In the genomic region with DNA sequence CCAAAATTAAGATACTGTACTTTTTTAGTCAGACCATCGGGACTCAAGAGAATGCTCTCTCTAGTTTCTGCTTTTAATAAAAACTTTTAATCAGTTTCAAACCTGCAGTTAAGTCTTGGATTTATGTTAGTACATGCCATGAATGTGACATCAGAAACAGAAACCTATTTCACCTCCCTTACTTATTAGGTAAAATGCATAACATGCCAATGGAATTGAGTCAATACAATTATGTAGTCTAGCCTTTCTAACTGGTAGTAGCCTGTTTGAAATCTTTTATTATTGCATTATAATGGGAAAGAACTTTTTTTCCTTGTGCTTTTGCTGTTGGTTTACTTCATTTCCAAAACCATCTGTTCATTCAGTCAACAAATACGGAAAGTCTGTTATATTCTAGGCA, we compare ENCODE assay signal across 14 cellular contexts. TPM values are rescaled to one million over a fixed set of nuclear protein-coding genes. Genes with fewer than 3 reads are reported as not detected.
DNase-seq lines count a peak whose midpoint lies in the region; ATAC-seq, FAIRE-seq and TF ChIP-seq lines count a peak whose summit lies in the region.
"Had no signal": no experiment of that assay in that cellular context is flagged by ENCODE, and none has a peak within 500 bp of the region (broad histone marks: within the 10 kb centered on the region; RNA-seq: fewer than 3 reads in every experiment).

No MANE protein-coding gene starts in this region.

- peaks cover 85% of the 10 kb centered on the region for H3K79me2 ChIP-seq in K562 (ENCODE audit: control insufficient read depth, insufficient read depth, low read length)

- peak overlapping the region in 1 of 2 experiments; percentile 52; a peak in 1 of 4 replicates for H4K8ac ChIP-seq in IMR-90 (ENCODE audit: low read depth in 2 of 2, low read length in 2 of 2)

- peaks cover 6% of the 10 kb centered on the region for H3K4me1 ChIP-seq in A673 (ENCODE audit: insufficient read depth, low read length, poor library complexity, severe bottlenecking)
- 0 out of 2 replicates have a peak, but pooled peaks cover 5% of the 10 kb centered on the region for H3K4me1 ChIP-seq in IMR-90 (ENCODE audit: control insufficient read depth, insufficient read depth, low read length)
- peaks cover 27 to 36% of the 10 kb centered on the region in 2 experiments for H3K4me1 ChIP-seq in K562 (replicated peaks in 1 of 2; ENCODE audit: control insufficient read depth in 2 of 2, insufficient read depth in 2 of 2, low read length in 2 of 2)
- peaks cover 8% of the 10 kb centered on the region for H3K4me1 ChIP-seq in iPS-15b (ENCODE audit: control insufficient read depth, insufficient read depth, low read length)
- peaks cover 16% of the 10 kb centered on the region for H3K4me1 ChIP-seq in HAP-1
- H3K4me1 ChIP-seq: BE2C had no signal

- TF ChIP-seq POLR2A in IMR-90 (IDR thresholded peaks at IDR 0.05; ENCODE audit: low read depth, low read length) (no peak), K562 (conservative IDR thresholded peaks at IDR 0.05) (no peak)

- no peak overlapping the region for H2AK5ac ChIP-seq in IMR-90 (ENCODE audit: low read depth, low read length)

- H3K4me3 ChIP-seq in A673 (ENCODE audit: low read depth, low read length, poor library complexity, severe bottlenecking) (no peak overlapping the region), IMR-90 (ENCODE audit: insufficient read depth, low read depth, low read length) (no peak overlapping the region), K562 (no peak overlapping the region), iPS-15b (ENCODE audit: low read depth, low read length) (no peak overlapping the region), HAP-1 (no peak overlapping the region)
- H3K4me3 ChIP-seq: coronary artery, MG63, ovary had no signal

- ATAC-seq in IMR-90 (ENCODE audit: low read depth) (no peak), K562 (no peak), HG03520 (IDR thresholded peaks at IDR 0.05; ENCODE audit: unreplicated experiment) (no peak), HG03342 (IDR thresholded peaks at IDR 0.05; ENCODE audit: unreplicated experiment) (no peak)

- H2BK15ac ChIP-seq in IMR-90 (ENCODE audit: low read depth, low read length): peak overlapping the region; percentile 36; the same call in 1 of the 3 replicates

- H3K4me2 ChIP-seq in IMR-90 (ENCODE audit: low read depth, low read length) (peak overlapping the region; percentile 76; the same call in 1 of the 2 replicates), K562 (ENCODE audit: insufficient read depth, low read length) (no peak overlapping the region)

- H3K4ac ChIP-seq in IMR-90 (ENCODE audit: low read depth, low read length): peak overlapping the region; percentile 42; the same call in 1 of the 2 replicates

- H3K27ac ChIP-seq in A673 (ENCODE audit: low read depth, low read length, poor library complexity, severe bottlenecking) (peak overlapping the region; percentile 52), IMR-90 (ENCODE audit: insufficient read depth, low read length) (peak overlapping the region; percentile 27; the same call in 1 of the 2 replicates), K562 (ENCODE audit: extremely low read depth, low read depth, low read length) (peak overlapping the region; percentile 57; the same call in 1 of the 3 replicates)
- H3K27ac ChIP-seq: coronary artery, ovary had no signal

- BruUV-seq in A673 (replicated peaks; lab: Mats Ljungman, UMichigan): no TSS peak
- BruUV-seq in IMR-90 (replicated peaks; lab: Mats Ljungman, UMichigan): no TSS peak
- no TSS peak for BruUV-seq in K562 (replicated peaks; lab: Mats Ljungman, UMichigan)

- H3K9me3 ChIP-seq in A673 (ENCODE audit: low read depth, low read length, poor library complexity, severe bottlenecking) (no peaks in the 10 kb centered on the region), IMR-90 (ENCODE audit: control insufficient read depth, insufficient read depth, low read length) (no peaks in the 10 kb centered on the region), K562 (replicated peaks; ENCODE audit: control insufficient read depth, insufficient read depth, low read depth, low read length) (no peaks in the 10 kb centered on the region), iPS-15b (ENCODE audit: control insufficient read depth, insufficient read depth, low read length) (no peaks in the 10 kb centered on the region), HAP-1 (no peaks in the 10 kb centered on the region)
- H3K9me3 ChIP-seq: BE2C, MG63, ovary had no signal

- H3K9ac ChIP-seq in IMR-90 (ENCODE audit: low read depth, low read length) (no peak overlapping the region; the same call in 1 of the 2 replicates), K562 (ENCODE audit: insufficient read depth in 1 of 2, low read depth in 2 of 2, low read length in 2 of 2) (no peak overlapping the region; a peak in 1 of 4 replicates), iPS-15b (ENCODE audit: low read depth, low read length) (peak overlapping the region; percentile 18)

- H2BK120ac ChIP-seq in IMR-90 (ENCODE audit: low read depth, low read length): peak overlapping the region; percentile 33; the same call in 1 of the 2 replicates

- POLR2A ChIA-PET in A673 (lab: Charles Lee; ENCODE audit: low non-redundant PET) (interaction anchor here (0.6 kb wide), 1 partner anchor 22 kb away, joined by 16 read pairs; no protein-coding TSS in a partner anchor), IMR-90 (lab: Charles Lee; ENCODE audit: unreplicated experiment) (no interaction called here), K562 (lab: Yijun Ruan, JAX) (interaction anchor here (0.6 to 2.4 kb wide), 6 partner anchors 20 to 274 kb away, joined by 3 to 5 read pairs (median 4); a partner anchor contains a TSS)

- no peak for TF ChIP-seq RAD21 in IMR-90 (IDR thresholded peaks at IDR 0.05; ENCODE audit: low read length)
- no peak for TF ChIP-seq RAD21 in K562 (CRISPR knock-in tag; conservative IDR thresholded peaks at IDR 0.05 in 1 of 2, IDR thresholded peaks at IDR 0.05 in 1 of 2)

- TF ChIP-seq EP300 in K562 (IDR thresholded peaks at IDR 0.05; ENCODE audit: low read length): no peak

- H4K20me1 ChIP-seq in IMR-90 (ENCODE audit: insufficient read depth, low read length) (peaks cover 3% of the 10 kb centered on the region), K562 (replicated peaks; ENCODE audit: control insufficient read depth, insufficient read depth, low read length) (no peaks in the 10 kb centered on the region)

- no peak for FAIRE-seq in K562 (lab: Jason Lieb, UNC)
- FAIRE-seq: GM18507 had no signal

- no peak overlapping the region for H3K56ac ChIP-seq in IMR-90 (ENCODE audit: extremely low read depth, insufficient read depth, low read length)

- H3K27me3 ChIP-seq in A673 (replicated peaks; ENCODE audit: insufficient read depth, low read depth, low read length, poor library complexity) (no peaks in the 10 kb centered on the region), IMR-90 (ENCODE audit: control insufficient read depth, insufficient read depth, low read length) (no peaks in the 10 kb centered on the region), K562 (ENCODE audit: control insufficient read depth in 2 of 2, insufficient read depth in 2 of 2, low read length in 2 of 2) (no peaks in the 10 kb centered on the region), iPS-15b (ENCODE audit: control insufficient read depth, insufficient read depth, low read length) (no peaks in the 10 kb centered on the region), HAP-1 (ENCODE audit: low read depth) (no peaks in the 10 kb centered on the region)
- H3K27me3 ChIP-seq: BE2C, MG63, ovary had no signal

- peak overlapping the region; percentile 7; the same call in 1 of the 2 replicates for H3K23ac ChIP-seq in IMR-90 (ENCODE audit: low read depth, low read length)

- intact Hi-C loops in A673 (cut with micrococcal nuclease; ENCODE audit: unreplicated experiment) (no loop called here), IMR-90 (cut with micrococcal nuclease) (no loop called here), K562 (cut with micrococcal nuclease) (loop anchor here (5.0 kb wide), 1 partner anchor 33 kb away; no protein-coding TSS in a partner anchor)

- no peak overlapping the region for H2AFZ ChIP-seq in IMR-90 (replicated peaks; ENCODE audit: low read length, poor library complexity)
- no peak overlapping the region for H2AFZ ChIP-seq in K562 (ENCODE audit: low read depth, low read length)

- H2BK20ac ChIP-seq in IMR-90 (ENCODE audit: low read depth, low read length): peak overlapping the region; percentile 47; the same call in 1 of the 2 replicates

- peak overlapping the region; percentile 80 for H2BK5ac ChIP-seq in IMR-90 (ENCODE audit: low read depth, low read length, poor library complexity, severe bottlenecking)

- peak overlapping the region; percentile 81; the same call in 1 of the 2 replicates for H3K18ac ChIP-seq in IMR-90 (ENCODE audit: low read depth, low read length)

- H4K5ac ChIP-seq in IMR-90 (ENCODE audit: low read depth, low read length): peak overlapping the region; percentile 2; the same call in 1 of the 2 replicates

- H4K91ac ChIP-seq in IMR-90 (ENCODE audit: insufficient read depth, low read depth, low read length): no peak overlapping the region; the same call in 1 of the 2 replicates

- H3K36me3 ChIP-seq in A673 (ENCODE audit: insufficient read depth, low read length, poor library complexity, severe bottlenecking) (no peaks in the 10 kb centered on the region), IMR-90 (ENCODE audit: control insufficient read depth, insufficient read depth, low read length) (no peaks in the 10 kb centered on the region; the same call in 1 of the 2 replicates), K562 (ENCODE audit: control insufficient read depth, insufficient read depth, low read length) (peaks cover 9% of the 10 kb centered on the region; the same call in 1 of the 3 replicates), iPS-15b (ENCODE audit: control insufficient read depth, insufficient read depth, low read length) (no peaks in the 10 kb centered on the region), HAP-1 (replicated peaks) (peaks cover 4% of the 10 kb centered on the region; the same call in 1 of the 2 replicates)
- H3K36me3 ChIP-seq: BE2C, ovary had no signal

- H3K14ac ChIP-seq in IMR-90 (replicated peaks; ENCODE audit: low read depth, low read length): peak overlapping the region; percentile 60

- H3K9me1 ChIP-seq in IMR-90 (ENCODE audit: insufficient read depth, low read length) (peaks cover under 1% of the 10 kb centered on the region; the same call in 1 of the 2 replicates), K562 (ENCODE audit: control insufficient read depth, insufficient read depth, low read length) (no peaks in the 10 kb centered on the region)

- H3K79me1 ChIP-seq in IMR-90 (ENCODE audit: low read depth in 1 of 2, low read length in 2 of 2): peaks cover 23 to 54% of the 10 kb centered on the region in 2 experiments

- in situ Hi-C loops in IMR-90 (cut with MboI; ENCODE audit: low sequenced_read_pairs) (no loop called here), K562 (cut with MboI) (no loop called here), HAP-1 (cut with MboI; ENCODE audit: low sequenced_read_pairs) (no loop called here)

- H2AK9ac ChIP-seq in IMR-90 (replicated peaks; ENCODE audit: low read depth, low read length, poor library complexity): no peak overlapping the region

- CTCF ChIA-PET in A673 (lab: Charles Lee): no interaction called here
- CTCF ChIA-PET in IMR-90 (lab: Yijun Ruan, JAX): no interaction called here
- CTCF ChIA-PET in K562 (lab: Yijun Ruan, JAX; ENCODE audit: low intra/inter-chr PET ratio): no interaction called here

- WGBS in IMR-90 (ENCODE audit: extremely low coverage in 2 of 2, insufficient read length in 1 of 2), 2 experiments: no CpG with 5 or more reads among the region's 2 CpGs
- 77% methylated on average over 2 of the region's 2 CpGs for WGBS in K562 (ENCODE audit: insufficient coverage, low coverage, missing lambda C conversion rate)

- TF ChIP-seq CTCF in A673 (conservative IDR thresholded peaks at IDR 0.05; ENCODE audit: low read depth, low read length) (no peak), IMR-90 (conservative IDR thresholded peaks at IDR 0.05; ENCODE audit: low read depth, low read length) (no peak), K562 (IDR thresholded peaks at IDR 0.05 in 2 of 3, conservative IDR thresholded peaks at IDR 0.05 in 1 of 3; ENCODE audit: insufficient read depth in 2 of 3, low read depth in 1 of 3, low read length in 3 of 3) (no peak)

- dilution Hi-C loops in IMR-90 (cut with HindIII; ENCODE audit: low sequenced_read_pairs, unreplicated experiment): no loop called here

- DNase-seq in A673 (ENCODE audit: low spot score) (no peak), IMR-90 (peak; percentile 82), K562 (ENCODE audit: extremely low read depth in 1 of 4, low spot score in 3 of 4) (no peak), HAP-1 (ENCODE audit: low spot score in 2 of 2) (no peak), NCI-H69 (lab: John Stamatoyannopoulos, UW) (no peak)
- DNase-seq: BE2C, glutamatergic neuron, MG63, ovary had no signal

RNA-seq across cellular contexts. Expression of a gene that starts 4.8 kb away (rescaled TPM):
- total RNA-seq in A673 (2021) (63.4 and 66.2 TPM in 2 replicates), IMR-90 (2012; rRNA removed) (6.9 and 7.5 TPM in 2 replicates), K562 (2014; rRNA removed) (6.4 and 8.7 TPM in 2 replicates), K562 (2014; rRNA removed; fragmentation: Illumina TruSeq; extraction: Trizol) (13.9 and 18.2 TPM in 2 replicates), K562 (2015; rRNA removed; fragmentation: Illumina TruSeq; extraction: Trizol) (17.5 and 17.7 TPM in 2 replicates), K562 (2021) (28.6 and 34.6 TPM in 2 replicates)
- polyA plus RNA-seq in IMR-90 (2012; rRNA removed) (13.8 and 15.0 TPM in 2 replicates), K562 (2011; rRNA removed) (11.9 and 14.0 TPM in 2 replicates), K562 (2014; fragmentation: Illumina TruSeq; extraction: Trizol) (37.9 and 43.6 TPM in 2 replicates), K562 (2014; fragmentation: Nextera tagmentation; extraction: Ambion mirVana) (10 to 100 TPM; 12.8 to 14.2 TPM), K562 (2014; rRNA removed) (18.2 and 18.5 TPM in 2 replicates)
- 4.2 and 7.4 TPM in 2 replicates for polyA plus RNA-seq in IMR-90 (2012; cell fraction: cytosol; rRNA removed)
- 6.5 and 21.4 TPM in 2 replicates for polyA plus RNA-seq in IMR-90 (2012; cell fraction: nucleus; rRNA removed; ENCODE audit: low replicate concordance)
- 24.0 and 41.2 TPM in 2 replicates for total RNA-seq in K562 (2011; cell fraction: chromatin; rRNA removed; ENCODE audit: low replicate concordance)
- total RNA-seq in K562 (2011; cell fraction: nucleolus; rRNA removed): 12.5 and 16.1 TPM in 2 replicates
- 26.8 and 45.1 TPM in 2 replicates for total RNA-seq in K562 (2011; cell fraction: nucleoplasm; rRNA removed)
- polyA plus RNA-seq in K562 (2011; cell fraction: cytosol; rRNA removed): 9.5 and 18.8 TPM in 2 replicates
- polyA plus RNA-seq in K562 (2011; cell fraction: nucleus; rRNA removed): 10.0 and 10.8 TPM in 2 replicates
- polyA plus RNA-seq in K562 (2012): 22.7 and 23.1 TPM in 2 replicates
- polyA minus RNA-seq in K562 (2011; rRNA and poly(A)+ RNA removed): 16.3 and 18.6 TPM in 2 replicates
- 11.1 and 12.5 TPM in 2 replicates for polyA minus RNA-seq in K562 (2011; cell fraction: cytosol; rRNA and poly(A)+ RNA removed)
- polyA minus RNA-seq in K562 (2011; cell fraction: nucleus; rRNA and poly(A)+ RNA removed): 4.4 and 7.9 TPM in 2 replicates

RNA-seq across cellular contexts. Expression of a gene that starts 45.5 kb away (rescaled TPM):
- total RNA-seq in A673 (2021) (12.1 and 13.9 TPM in 2 replicates), IMR-90 (2012; rRNA removed) (28.9 and 32.8 TPM in 2 replicates), K562 (2014; rRNA removed) (22.7 and 23.8 TPM in 2 replicates), K562 (2014; rRNA removed; fragmentation: Illumina TruSeq; extraction: Trizol) (21.1 and 22.0 TPM in 2 replicates), K562 (2015; rRNA removed; fragmentation: Illumina TruSeq; extraction: Trizol) (24.1 and 24.5 TPM in 2 replicates), K562 (2021) (19.1 and 21.0 TPM in 2 replicates)
- polyA plus RNA-seq in IMR-90 (2012; rRNA removed) (12.2 and 12.9 TPM in 2 replicates), K562 (2011; rRNA removed) (28.9 and 33.2 TPM in 2 replicates), K562 (2014; fragmentation: Illumina TruSeq; extraction: Trizol) (23.8 and 25.5 TPM in 2 replicates), K562 (2014; fragmentation: Nextera tagmentation; extraction: Ambion mirVana) (10 to 100 TPM; 38.6 to 50.6 TPM), K562 (2014; rRNA removed) (15.2 and 16.9 TPM in 2 replicates)
- 8.0 and 8.7 TPM in 2 replicates for polyA plus RNA-seq in IMR-90 (2012; cell fraction: cytosol; rRNA removed)
- 3.9 and 6.0 TPM in 2 replicates for polyA plus RNA-seq in IMR-90 (2012; cell fraction: nucleus; rRNA removed; ENCODE audit: low replicate concordance)
- 16.8 and 18.9 TPM in 2 replicates for total RNA-seq in K562 (2011; cell fraction: chromatin; rRNA removed; ENCODE audit: low replicate concordance)
- total RNA-seq in K562 (2011; cell fraction: nucleolus; rRNA removed): 19.2 and 20.0 TPM in 2 replicates
- total RNA-seq in K562 (2011; cell fraction: nucleoplasm; rRNA removed): 25.3 and 28.1 TPM in 2 replicates
- 38.5 and 46.2 TPM in 2 replicates for polyA plus RNA-seq in K562 (2011; cell fraction: cytosol; rRNA removed)
- 24.2 and 34.9 TPM in 2 replicates for polyA plus RNA-seq in K562 (2011; cell fraction: nucleus; rRNA removed)
- polyA plus RNA-seq in K562 (2012): 25.0 and 32.1 TPM in 2 replicates
- 88.8 and 95.6 TPM in 2 replicates for polyA minus RNA-seq in K562 (2011; rRNA and poly(A)+ RNA removed)
- 22.8 and 25.4 TPM in 2 replicates for polyA minus RNA-seq in K562 (2011; cell fraction: cytosol; rRNA and poly(A)+ RNA removed)
- 7.9 and 17.3 TPM in 2 replicates for polyA minus RNA-seq in K562 (2011; cell fraction: nucleus; rRNA and poly(A)+ RNA removed)
